ENCODE assay signal across 8 cellular contexts in genomic region chr5:133552925-133553525, GRCh38. TPM values are rescaled to one million over a fixed set of nuclear protein-coding genes. Genes with fewer than 3 reads are reported as not detected.
DNase-seq lines count a peak whose midpoint lies in the region; ATAC-seq, FAIRE-seq and TF ChIP-seq lines count a peak whose summit lies in the region.

No MANE protein-coding gene starts in this region.

- ATAC-seq in A549 (peak; percentile 96 to 99), WTC11 (peak; percentile 99), GM18498 (IDR thresholded peaks at IDR 0.05; ENCODE audit: unreplicated experiment) (no peak)
- ATAC-seq in stimulated activated memory B cell treated with anti-CD40 and anti-IgM and Interleukin-4, amounts not matched to agents 10 μg/mL and 1 μg/mL and 100 μg/mL, for 72 hours: peak; percentile 79

- CTCF ChIA-PET in A549 (lab: Yijun Ruan, JAX): interaction anchor here (0.7 to 5.4 kb wide), 8 partner anchors 10 to 317 kb away, joined by 3 to 34 read pairs (median 6); no protein-coding TSS in a partner anchor
- CTCF ChIA-PET in WTC11 (lab: Charles Lee): interaction anchor here (0.6 to 2.4 kb wide), 8 partner anchors 11 to 237 kb away, joined by 3 to 12 read pairs (median 3); partner anchors contain the start of gene FSTL4

- 16% methylated on average over 13 of the region's 13 CpGs for WGBS in A549 (ENCODE audit: missing lambda C conversion rate)

- H3K4me3 ChIP-seq in A549 (no peak overlapping the region), Loucy (ENCODE audit: low read length, poor library complexity, severe bottlenecking) (no peak overlapping the region), cardiac fibroblast (replicated peaks in 1 of 2; ENCODE audit: low read depth in 2 of 2, low read length in 2 of 2) (no peak overlapping the region)

- no peaks in the 10 kb centered on the region for H3K9me2 ChIP-seq in Loucy (replicated peaks; ENCODE audit: low read depth, low read length)

- H4K20me1 ChIP-seq in Loucy (ENCODE audit: insufficient read depth, low read length, poor library complexity, severe bottlenecking): no peaks in the 10 kb centered on the region

- no peaks in the 10 kb centered on the region for H3K4me1 ChIP-seq in A549
- H3K4me1 ChIP-seq in Loucy (ENCODE audit: insufficient read depth, low read length, poor library complexity, severe bottlenecking): no peaks in the 10 kb centered on the region

- TF ChIP-seq CTCF in A549 (IDR thresholded peaks at IDR 0.05) (peak; percentile 64), GM12873 (IDR thresholded peaks at IDR 0.05; ENCODE audit: insufficient read depth, low read depth, low read length, missing control alignments) (peak; percentile 86), Loucy (conservative IDR thresholded peaks at IDR 0.05; ENCODE audit: low read length) (peak; percentile 59), WTC11 (IDR thresholded peaks at IDR 0.05) (peak; percentile 79), cardiac fibroblast (IDR thresholded peaks at IDR 0.05; ENCODE audit: low read depth, low read length) (peak; percentile 73)

- H3K79me2 ChIP-seq in Loucy (ENCODE audit: insufficient read depth, low read length): no peaks in the 10 kb centered on the region

- no peaks in the 10 kb centered on the region for H3K36me3 ChIP-seq in Loucy (ENCODE audit: insufficient read depth, low read length)

- H3K27me3 ChIP-seq in Loucy (ENCODE audit: insufficient read depth, low read length, poor library complexity, severe bottlenecking): no peaks in the 10 kb centered on the region

- H3K9ac ChIP-seq in Loucy (ENCODE audit: low read depth, low read length, poor library complexity, severe bottlenecking): no peak overlapping the region

- peaks cover 2% of the 10 kb centered on the region; the same call in 1 of the 2 replicates for H3K36me3 Mint-ChIP-seq in WTC11
- no peaks in the 10 kb centered on the region for H3K36me3 Mint-ChIP-seq in stimulated activated memory B cell treated with anti-CD40 and anti-IgM and Interleukin-4, amounts not matched to agents 10 μg/mL and 1 μg/mL and 100 μg/mL, for 72 hours

- no peaks in the 10 kb centered on the region for H3F3A ChIP-seq in Loucy (ENCODE audit: low read depth)

- H3K4me3 Mint-ChIP-seq in WTC11: no peak overlapping the region
- H3K4me3 Mint-ChIP-seq in stimulated activated memory B cell treated with anti-CD40 and anti-IgM and Interleukin-4, amounts not matched to agents 10 μg/mL and 1 μg/mL and 100 μg/mL, for 72 hours: no peak overlapping the region

- H3K9me3 ChIP-seq in A549 (no peaks in the 10 kb centered on the region), Loucy (ENCODE audit: insufficient read depth, low read depth, low read length) (no peaks in the 10 kb centered on the region)

- no peaks in the 10 kb centered on the region for H3K27me3 Mint-ChIP-seq in WTC11 (ENCODE audit: low read depth)
- H3K27me3 Mint-ChIP-seq in stimulated activated memory B cell treated with anti-CD40 and anti-IgM and Interleukin-4, amounts not matched to agents 10 μg/mL and 1 μg/mL and 100 μg/mL, for 72 hours: peaks cover 50% of the 10 kb centered on the region

- DNase-seq in A549 (ENCODE audit: low read depth in 1 of 2, low spot score in 1 of 2) (peak; percentile 61 to 62), WTC11 (ENCODE audit: low spot score) (peak; percentile 79), cardiac fibroblast (ENCODE audit: low read depth in 2 of 2) (peak; percentile 54 to 63), lung microvascular endothelial cell (ENCODE audit: low read depth in 2 of 2) (peak; percentile 59 to 71)

- TF ChIP-seq EP300 in A549 (IDR thresholded peaks at IDR 0.05): no peak

- FAIRE-seq in A549 (lab: Jason Lieb, UNC): no peak

- H3K4me2 ChIP-seq in A549 (no peak overlapping the region), Loucy (ENCODE audit: low read depth, low read length, poor library complexity, severe bottlenecking) (no peak overlapping the region)

- peak; percentile 44 to 62; a peak in 4 of 5 replicates for TF ChIP-seq RAD21 in A549 (conservative IDR thresholded peaks at IDR 0.05 in 1 of 2, IDR thresholded peaks at IDR 0.05 in 1 of 2)

- peaks cover 5% of the 10 kb centered on the region for H3K9me3 Mint-ChIP-seq in WTC11
- H3K9me3 Mint-ChIP-seq in stimulated activated memory B cell treated with anti-CD40 and anti-IgM and Interleukin-4, amounts not matched to agents 10 μg/mL and 1 μg/mL and 100 μg/mL, for 72 hours: no peaks in the 10 kb centered on the region

- peak overlapping the region; percentile 36; the same call in 1 of the 2 replicates for H2AFZ ChIP-seq in Loucy (ENCODE audit: low read length)

- peaks cover 18% of the 10 kb centered on the region for H3K4me1 Mint-ChIP-seq in WTC11
- H3K4me1 Mint-ChIP-seq in stimulated activated memory B cell treated with anti-CD40 and anti-IgM and Interleukin-4, amounts not matched to agents 10 μg/mL and 1 μg/mL and 100 μg/mL, for 72 hours: no peaks in the 10 kb centered on the region

- no peak for TF ChIP-seq POLR2A in A549 (IDR thresholded peaks at IDR 0.05; ENCODE audit: low read length)

- POLR2A ChIA-PET in A549 (lab: Yijun Ruan, JAX): interaction anchor here (0.6 kb wide), 1 partner anchor 13 kb away, joined by 3 read pairs; no protein-coding TSS in a partner anchor
- POLR2A ChIA-PET in WTC11 (lab: Charles Lee): no interaction called here

- H3K27ac ChIP-seq in A549: no peak overlapping the region

- no peak overlapping the region for H3K27ac Mint-ChIP-seq in WTC11
- H3K27ac Mint-ChIP-seq in stimulated activated memory B cell treated with anti-CD40 and anti-IgM and Interleukin-4, amounts not matched to agents 10 μg/mL and 1 μg/mL and 100 μg/mL, for 72 hours: no peak overlapping the region

TF ChIP-seq in A549, 52 proteins besides CTCF, POLR2A, EP300 and RAD21:
- peak; percentile 62 for TF ChIP-seq SMC3 (IDR thresholded peaks at IDR 0.05)
- TF ChIP-seq JUN (IDR thresholded peaks at IDR 0.05): no peak

TF ChIP-seq in WTC11, 78 proteins besides CTCF, POLR2A, EP300 and RAD21 (continues in another document):
- TF ChIP-seq HMGXB4 (CRISPR knock-in tag; IDR thresholded peaks at IDR 0.05) (0 out of 2 replicates have a peak, but pooled peaks have one; percentile 23), CDX4 (CRISPR knock-in tag; IDR thresholded peaks at IDR 0.05; ENCODE audit: borderline replicate concordance) (no peak), ATF2 (CRISPR knock-in tag; IDR thresholded peaks at IDR 0.05; ENCODE audit: borderline replicate concordance, low read depth) (no peak), TEAD4 (CRISPR knock-in tag; IDR thresholded peaks at IDR 0.05) (no peak), SP1 (CRISPR knock-in tag; conservative IDR thresholded peaks at IDR 0.05) (0 out of 2 replicates have a peak, but pooled peaks have one; percentile 25), ELF4 (CRISPR knock-in tag; IDR thresholded peaks at IDR 0.05; ENCODE audit: low read depth) (no peak)
- TF ChIP-seq, protein P1, sequence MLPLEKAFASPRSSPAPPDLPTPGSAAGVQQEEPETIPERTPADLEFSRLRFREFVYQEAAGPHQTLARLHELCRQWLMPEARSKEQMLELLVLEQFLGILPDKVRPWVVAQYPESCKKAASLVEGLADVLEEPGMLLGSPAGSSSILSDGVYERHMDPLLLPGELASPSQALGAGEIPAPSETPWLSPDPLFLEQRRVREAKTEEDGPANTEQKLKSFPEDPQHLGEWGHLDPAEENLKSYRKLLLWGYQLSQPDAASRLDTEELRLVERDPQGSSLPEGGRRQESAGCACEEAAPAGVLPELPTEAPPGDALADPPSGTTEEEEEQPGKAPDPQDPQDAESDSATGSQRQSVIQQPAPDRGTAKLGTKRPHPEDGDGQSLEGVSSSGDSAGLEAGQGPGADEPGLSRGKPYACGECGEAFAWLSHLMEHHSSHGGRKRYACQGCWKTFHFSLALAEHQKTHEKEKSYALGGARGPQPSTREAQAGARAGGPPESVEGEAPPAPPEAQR (CRISPR knock-in tag; IDR thresholded peaks at IDR 0.05): no peak

RNA-seq across cellular contexts. Expression of gene FSTL4, which starts 59.3 kb away (rescaled TPM):
- polyA plus RNA-seq in A549 (2011; rRNA removed): 1.8 and 2.8 TPM in 2 replicates
- 0.66 and 0.97 TPM in 2 replicates for polyA plus RNA-seq in A549 (2012; cell fraction: cytosol; rRNA removed)
- polyA plus RNA-seq in A549 (2012; cell fraction: nucleus; rRNA removed): 1.5 and 1.7 TPM in 2 replicates
- polyA plus RNA-seq in A549 (2017; fragmentation: RNase III; extraction: RNeasy Plus Mini Kit Qiagen cat#74134 plus additional on column Dnase treatment): 0.90 to 1.6 TPM (median 0.92 TPM) in 3 replicates
- polyA minus RNA-seq in A549 (2011; rRNA and poly(A)+ RNA removed): 3.2 and 5.2 TPM in 2 replicates
- total RNA-seq in WTC11 (2021): 5.0 to 6.6 TPM (median 6.1 TPM) in 3 replicates
- total RNA-seq in lung microvascular endothelial cell: 0.20 and 0.22 TPM in 2 replicates

Comparison
In these comparisons a context has a peak if more than half of its experiments do, and no peak if none do; other contexts are left out.
1. Of the 8 proteins assayed by ChIP-seq in both WTC11 and A549: peak only in WTC11: HMGXB4; only in A549: none; in both: CTCF; in neither: 6.